ENCODE assay signal across 18 cellular contexts in the genomic region with DNA sequence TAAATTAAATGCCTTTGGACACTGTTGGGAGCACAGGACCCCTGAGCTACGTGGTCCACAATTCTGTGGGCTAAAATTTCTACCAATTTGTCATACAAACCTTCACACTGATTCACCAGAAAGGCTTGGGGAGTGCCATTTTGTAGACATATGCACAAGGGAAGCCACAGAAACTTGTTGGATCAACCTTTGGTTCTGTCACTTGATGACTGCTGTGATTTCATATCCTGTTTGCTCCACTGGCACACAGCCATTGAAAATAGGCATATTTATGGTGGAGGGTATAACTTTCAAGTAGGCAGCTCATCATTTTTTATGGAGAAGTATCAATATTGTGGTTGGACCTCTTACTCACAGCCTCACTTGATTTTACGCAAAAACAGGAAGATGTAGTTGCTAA.
"Had no signal": no experiment of that assay in that cellular context is flagged by ENCODE, and none has a peak within 500 bp of the region (broad histone marks: within the 10 kb centered on the region; RNA-seq: fewer than 3 reads in every experiment).

No MANE protein-coding gene starts in this region.

- H3K4me1 Mint-ChIP-seq: nephron progenitor cell had no signal

- DNase-seq: activated CD4-positive, alpha-beta T cell treated with anti-CD3 and anti-CD28 coated beads for 1 hour; activated CD8-positive, alpha-beta memory T cell treated with anti-CD3 and anti-CD28 coated beads, Interleukin-2, amount 10 ng/mL, durations not matched to agents 7 days and 5 days; activated naive CD4-positive, alpha-beta T cell treated with anti-CD3 and anti-CD28 coated beads for 36 hours; amniotic stem cell; kidney; left ventricle myocardium superior; nephron progenitor cell; right lobe of liver; spleen; stimulated activated CD4-positive, alpha-beta T cell treated with anti-CD3 and anti-CD28 coated beads, Interleukin-1b, Interleukin-23, amount 100 ng/mL, for 48 hours; stimulated activated naive CD8-positive, alpha-beta T cell treated with anti-CD3 and anti-CD28 coated beads, Interleukin-15, Interleukin-2, amounts not matched to agents 100 U/mL and 50 U/mL, for 24 hours; T-helper 9 cell; upper lobe of left lung had no signal

- H3K4me3 Mint-ChIP-seq: activated CD8-positive, alpha-beta memory T cell treated with anti-CD3 and anti-CD28 coated beads, Interleukin-2, amount 10 ng/mL, durations not matched to agents 7 days and 5 days; activated naive CD4-positive, alpha-beta T cell treated with anti-CD3 and anti-CD28 coated beads for 36 hours; activated T-helper 1 cell treated with anti-CD3 and anti-CD28 coated beads, Interleukin-12 subunit alpha, Interleukin-12 subunit beta, Interleukin-2, Interleukin-4 antibody, amounts not matched to agents 30 ng/mL and 10 ng/mL and 1 ng/mL, durations not matched to agents 14 hours and 24 hours and 36 hours; nephron progenitor cell had no signal

- H3K27me3 Mint-ChIP-seq: activated CD8-positive, alpha-beta memory T cell treated with anti-CD3 and anti-CD28 coated beads, Interleukin-2, amount 10 ng/mL, durations not matched to agents 7 days and 5 days had no signal

- H3K36me3 ChIP-seq: prostate gland had no signal

- H3K9me3 Mint-ChIP-seq: activated naive CD4-positive, alpha-beta T cell treated with anti-CD3 and anti-CD28 coated beads for 36 hours; activated T-helper 1 cell treated with anti-CD3 and anti-CD28 coated beads, Interleukin-12 subunit alpha, Interleukin-12 subunit beta, Interleukin-2, Interleukin-4 antibody, amounts not matched to agents 30 ng/mL and 10 ng/mL and 1 ng/mL, durations not matched to agents 14 hours and 24 hours and 36 hours; nephron progenitor cell had no signal

- H3K27ac Mint-ChIP-seq: activated CD8-positive, alpha-beta memory T cell treated with anti-CD3 and anti-CD28 coated beads, Interleukin-2, amount 10 ng/mL, durations not matched to agents 7 days and 5 days; activated T-helper 1 cell treated with anti-CD3 and anti-CD28 coated beads, Interleukin-12 subunit alpha, Interleukin-12 subunit beta, Interleukin-2, Interleukin-4 antibody, amounts not matched to agents 30 ng/mL and 10 ng/mL and 1 ng/mL, durations not matched to agents 14 hours and 24 hours and 36 hours; nephron progenitor cell had no signal

- H3K27me3 ChIP-seq: cardiac muscle cell, hepatocyte, right lobe of liver, spleen, suprapubic skin, upper lobe of left lung had no signal

- H3K4me3 ChIP-seq: cardiac muscle cell, hepatocyte, prostate gland, right lobe of liver, spleen, suprapubic skin, upper lobe of left lung had no signal

- ATAC-seq: activated CD8-positive, alpha-beta memory T cell treated with anti-CD3 and anti-CD28 coated beads, Interleukin-2, amount 10 ng/mL, durations not matched to agents 7 days and 5 days; left ventricle myocardium superior; right lobe of liver; stimulated activated naive CD8-positive, alpha-beta T cell treated with anti-CD3 and anti-CD28 coated beads, Interleukin-15, Interleukin-2, amounts not matched to agents 100 U/mL and 50 U/mL, for 24 hours had no signal

- FAIRE-seq: kidney had no signal
